Comparison of ENCODE assay signal across 1 cellular context in the genomic region with DNA sequence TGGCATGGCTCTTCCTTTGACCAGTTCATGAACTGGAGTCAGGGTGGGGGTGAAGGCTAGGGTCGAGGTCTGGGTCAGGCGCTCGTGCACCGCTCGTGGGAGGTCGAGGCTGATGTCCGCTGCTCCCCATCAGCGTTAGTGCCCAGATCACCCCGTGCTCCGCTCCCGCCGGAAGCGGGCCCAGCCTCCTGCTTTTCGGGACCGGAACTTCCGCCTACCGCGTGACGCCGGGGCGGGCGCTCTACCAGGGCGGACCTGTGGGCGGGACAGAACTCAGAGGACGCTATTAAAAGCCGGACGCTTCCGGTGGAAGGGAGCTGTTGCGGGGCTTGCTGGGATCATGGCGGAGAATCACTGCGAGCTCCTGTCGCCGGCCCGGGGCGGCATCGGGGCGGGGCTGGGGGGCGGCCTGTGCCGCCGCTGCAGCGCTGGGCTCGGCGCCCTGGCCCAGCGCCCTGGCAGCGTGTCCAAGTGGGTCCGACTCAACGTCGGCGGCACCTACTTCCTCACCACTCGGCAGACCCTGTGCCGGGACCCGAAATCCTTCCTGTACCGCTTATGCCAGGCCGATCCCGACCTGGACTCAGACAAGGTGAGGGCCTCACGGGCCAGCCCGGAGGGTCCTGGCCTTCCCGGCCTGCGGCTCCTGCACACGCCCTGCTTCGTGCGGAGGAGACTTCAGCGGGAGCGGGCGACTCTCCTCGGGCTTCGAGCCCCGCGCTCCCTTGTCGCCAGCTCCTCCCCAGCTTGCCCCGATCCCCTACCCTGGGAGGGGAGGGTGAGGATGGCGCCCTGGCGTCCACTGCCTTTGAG.
A peak's percentile ranks its signal among the peaks of the same experiment; 100 is the strongest.
TF ChIP-seq lines count a peak whose summit lies in the region.

A gene with protein sequence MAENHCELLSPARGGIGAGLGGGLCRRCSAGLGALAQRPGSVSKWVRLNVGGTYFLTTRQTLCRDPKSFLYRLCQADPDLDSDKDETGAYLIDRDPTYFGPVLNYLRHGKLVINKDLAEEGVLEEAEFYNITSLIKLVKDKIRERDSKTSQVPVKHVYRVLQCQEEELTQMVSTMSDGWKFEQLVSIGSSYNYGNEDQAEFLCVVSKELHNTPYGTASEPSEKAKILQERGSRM (plus strand): TSS at position 315 of the 813 bp plus-strand sequence. CDS start 26 bp downstream, at position 341.

TF ChIP-seq in HepG2, 621 proteins besides CTCF, POLR2A, EP300 and RAD21 (continued from another document and continues in another):
- TF ChIP-seq, protein P1, sequence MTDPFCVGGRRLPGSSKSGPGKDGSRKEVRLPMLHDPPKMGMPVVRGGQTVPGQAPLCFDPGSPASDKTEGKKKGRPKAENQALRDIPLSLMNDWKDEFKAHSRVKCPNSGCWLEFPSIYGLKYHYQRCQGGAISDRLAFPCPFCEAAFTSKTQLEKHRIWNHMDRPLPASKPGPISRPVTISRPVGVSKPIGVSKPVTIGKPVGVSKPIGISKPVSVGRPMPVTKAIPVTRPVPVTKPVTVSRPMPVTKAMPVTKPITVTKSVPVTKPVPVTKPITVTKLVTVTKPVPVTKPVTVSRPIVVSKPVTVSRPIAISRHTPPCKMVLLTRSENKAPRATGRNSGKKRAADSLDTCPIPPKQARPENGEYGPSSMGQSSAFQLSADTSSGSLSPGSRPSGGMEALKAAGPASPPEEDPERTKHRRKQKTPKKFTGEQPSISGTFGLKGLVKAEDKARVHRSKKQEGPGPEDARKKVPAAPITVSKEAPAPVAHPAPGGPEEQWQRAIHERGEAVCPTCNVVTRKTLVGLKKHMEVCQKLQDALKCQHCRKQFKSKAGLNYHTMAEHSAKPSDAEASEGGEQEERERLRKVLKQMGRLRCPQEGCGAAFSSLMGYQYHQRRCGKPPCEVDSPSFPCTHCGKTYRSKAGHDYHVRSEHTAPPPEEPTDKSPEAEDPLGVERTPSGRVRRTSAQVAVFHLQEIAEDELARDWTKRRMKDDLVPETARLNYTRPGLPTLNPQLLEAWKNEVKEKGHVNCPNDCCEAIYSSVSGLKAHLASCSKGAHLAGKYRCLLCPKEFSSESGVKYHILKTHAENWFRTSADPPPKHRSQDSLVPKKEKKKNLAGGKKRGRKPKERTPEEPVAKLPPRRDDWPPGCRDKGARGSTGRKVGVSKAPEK (CRISPR knock-in tag; IDR thresholded peaks at IDR 0.05; ENCODE audit: borderline replicate concordance), result no peak
- TF ChIP-seq, protein P2, sequence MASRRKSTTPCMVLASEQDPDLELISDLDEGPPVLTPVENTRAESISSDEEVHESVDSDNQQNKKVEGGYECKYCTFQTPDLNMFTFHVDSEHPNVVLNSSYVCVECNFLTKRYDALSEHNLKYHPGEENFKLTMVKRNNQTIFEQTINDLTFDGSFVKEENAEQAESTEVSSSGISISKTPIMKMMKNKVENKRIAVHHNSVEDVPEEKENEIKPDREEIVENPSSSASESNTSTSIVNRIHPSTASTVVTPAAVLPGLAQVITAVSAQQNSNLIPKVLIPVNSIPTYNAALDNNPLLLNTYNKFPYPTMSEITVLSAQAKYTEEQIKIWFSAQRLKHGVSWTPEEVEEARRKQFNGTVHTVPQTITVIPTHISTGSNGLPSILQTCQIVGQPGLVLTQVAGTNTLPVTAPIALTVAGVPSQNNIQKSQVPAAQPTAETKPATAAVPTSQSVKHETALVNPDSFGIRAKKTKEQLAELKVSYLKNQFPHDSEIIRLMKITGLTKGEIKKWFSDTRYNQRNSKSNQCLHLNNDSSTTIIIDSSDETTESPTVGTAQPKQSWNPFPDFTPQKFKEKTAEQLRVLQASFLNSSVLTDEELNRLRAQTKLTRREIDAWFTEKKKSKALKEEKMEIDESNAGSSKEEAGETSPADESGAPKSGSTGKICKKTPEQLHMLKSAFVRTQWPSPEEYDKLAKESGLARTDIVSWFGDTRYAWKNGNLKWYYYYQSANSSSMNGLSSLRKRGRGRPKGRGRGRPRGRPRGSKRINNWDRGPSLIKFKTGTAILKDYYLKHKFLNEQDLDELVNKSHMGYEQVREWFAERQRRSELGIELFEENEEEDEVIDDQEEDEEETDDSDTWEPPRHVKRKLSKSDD (CRISPR knock-in tag; IDR thresholded peaks at IDR 0.05; ENCODE audit: low read depth), result peak; percentile 86
- TF ChIP-seq ZNF441 (CRISPR knock-in tag; IDR thresholded peaks at IDR 0.05; ENCODE audit: borderline replicate concordance) (0 out of 2 replicates have a peak, but pooled peaks have one; percentile 34), MIER2 (CRISPR knock-in tag; IDR thresholded peaks at IDR 0.05) (peak; percentile 82; the same call in 1 of the 2 replicates), SRF (IDR thresholded peaks at IDR 0.05; ENCODE audit: low read depth, low read length) (peak; percentile 78), ZNF629 (CRISPR knock-in tag; conservative IDR thresholded peaks at IDR 0.05) (peak; percentile 59), NFIC (IDR thresholded peaks at IDR 0.05; ENCODE audit: low read length) (no peak; the same call in 1 of the 2 replicates), EHMT2 (IDR thresholded peaks at IDR 0.05; ENCODE audit: borderline replicate concordance, low read depth, low read length) (no peak; the same call in 1 of the 2 replicates), RFX5 (IDR thresholded peaks at IDR 0.05; ENCODE audit: low read depth, low read length) (no peak), AGO2 (optimal IDR thresholded peaks at IDR 0.05; ENCODE audit: low read depth, low read length) (no peak), TCF7 (IDR thresholded peaks at IDR 0.05; ENCODE audit: low read depth) (no peak), ZNF34 (CRISPR knock-in tag; IDR thresholded peaks at IDR 0.05; ENCODE audit: borderline replicate concordance) (peak; percentile 41; the same call in 1 of the 2 replicates), YEATS2 (CRISPR knock-in tag; IDR thresholded peaks at IDR 0.05; ENCODE audit: borderline replicate concordance) (peak; percentile 99), ZNF451 (CRISPR knock-in tag; IDR thresholded peaks at IDR 0.05) (peak; percentile 76; the same call in 1 of the 2 replicates), TARDBP (CRISPR knock-in tag; IDR thresholded peaks at IDR 0.05) (peak; percentile 99), ZNF549 (CRISPR knock-in tag; IDR thresholded peaks at IDR 0.05) (no peak), ZNF772 (CRISPR knock-in tag; IDR thresholded peaks at IDR 0.05) (peak; percentile 96), ZNF382 (CRISPR knock-in tag; IDR thresholded peaks at IDR 0.05; ENCODE audit: borderline replicate concordance) (no peak), ZSCAN29 (CRISPR knock-in tag; conservative IDR thresholded peaks at IDR 0.05) (peak; percentile 93), SIX1 (CRISPR knock-in tag; IDR thresholded peaks at IDR 0.05; ENCODE audit: borderline replicate concordance) (peak; percentile 34; the same call in 1 of the 2 replicates), ZNF3 (CRISPR knock-in tag; IDR thresholded peaks at IDR 0.05) (no peak), RFXANK (CRISPR knock-in tag; IDR thresholded peaks at IDR 0.05) (0 out of 2 replicates have a peak, but pooled peaks have one; percentile 74), ARNTL (CRISPR knock-in tag; IDR thresholded peaks at IDR 0.05) (peak; percentile 89)
- TF ChIP-seq, protein P3, sequence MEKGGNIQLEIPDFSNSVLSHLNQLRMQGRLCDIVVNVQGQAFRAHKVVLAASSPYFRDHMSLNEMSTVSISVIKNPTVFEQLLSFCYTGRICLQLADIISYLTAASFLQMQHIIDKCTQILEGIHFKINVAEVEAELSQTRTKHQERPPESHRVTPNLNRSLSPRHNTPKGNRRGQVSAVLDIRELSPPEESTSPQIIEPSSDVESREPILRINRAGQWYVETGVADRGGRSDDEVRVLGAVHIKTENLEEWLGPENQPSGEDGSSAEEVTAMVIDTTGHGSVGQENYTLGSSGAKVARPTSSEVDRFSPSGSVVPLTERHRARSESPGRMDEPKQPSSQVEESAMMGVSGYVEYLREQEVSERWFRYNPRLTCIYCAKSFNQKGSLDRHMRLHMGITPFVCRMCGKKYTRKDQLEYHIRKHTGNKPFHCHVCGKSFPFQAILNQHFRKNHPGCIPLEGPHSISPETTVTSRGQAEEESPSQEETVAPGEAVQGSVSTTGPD (CRISPR knock-in tag; IDR thresholded peaks at IDR 0.05), result no peak
- TF ChIP-seq, protein P4, sequence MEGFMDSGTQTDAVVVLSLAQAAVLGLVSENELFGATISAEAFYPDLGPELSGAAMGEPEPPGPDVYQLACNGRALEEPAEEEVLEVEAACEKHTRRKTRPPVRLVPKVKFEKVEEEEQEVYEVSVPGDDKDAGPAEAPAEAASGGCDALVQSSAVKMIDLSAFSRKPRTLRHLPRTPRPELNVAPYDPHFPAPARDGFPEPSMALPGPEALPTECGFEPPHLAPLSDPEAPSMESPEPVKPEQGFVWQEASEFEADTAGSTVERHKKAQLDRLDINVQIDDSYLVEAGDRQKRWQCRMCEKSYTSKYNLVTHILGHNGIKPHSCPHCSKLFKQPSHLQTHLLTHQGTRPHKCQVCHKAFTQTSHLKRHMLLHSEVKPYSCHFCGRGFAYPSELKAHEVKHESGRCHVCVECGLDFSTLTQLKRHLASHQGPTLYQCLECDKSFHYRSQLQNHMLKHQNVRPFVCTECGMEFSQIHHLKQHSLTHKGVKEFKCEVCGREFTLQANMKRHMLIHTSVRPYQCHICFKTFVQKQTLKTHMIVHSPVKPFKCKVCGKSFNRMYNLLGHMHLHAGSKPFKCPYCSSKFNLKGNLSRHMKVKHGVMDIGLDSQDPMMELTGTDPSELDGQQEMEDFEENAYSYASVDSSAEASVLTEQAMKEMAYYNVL (CRISPR knock-in tag; IDR thresholded peaks at IDR 0.05; ENCODE audit: borderline replicate concordance), result 0 out of 2 replicates have a peak, but pooled peaks have one; percentile 45
- TF ChIP-seq, protein P5, sequence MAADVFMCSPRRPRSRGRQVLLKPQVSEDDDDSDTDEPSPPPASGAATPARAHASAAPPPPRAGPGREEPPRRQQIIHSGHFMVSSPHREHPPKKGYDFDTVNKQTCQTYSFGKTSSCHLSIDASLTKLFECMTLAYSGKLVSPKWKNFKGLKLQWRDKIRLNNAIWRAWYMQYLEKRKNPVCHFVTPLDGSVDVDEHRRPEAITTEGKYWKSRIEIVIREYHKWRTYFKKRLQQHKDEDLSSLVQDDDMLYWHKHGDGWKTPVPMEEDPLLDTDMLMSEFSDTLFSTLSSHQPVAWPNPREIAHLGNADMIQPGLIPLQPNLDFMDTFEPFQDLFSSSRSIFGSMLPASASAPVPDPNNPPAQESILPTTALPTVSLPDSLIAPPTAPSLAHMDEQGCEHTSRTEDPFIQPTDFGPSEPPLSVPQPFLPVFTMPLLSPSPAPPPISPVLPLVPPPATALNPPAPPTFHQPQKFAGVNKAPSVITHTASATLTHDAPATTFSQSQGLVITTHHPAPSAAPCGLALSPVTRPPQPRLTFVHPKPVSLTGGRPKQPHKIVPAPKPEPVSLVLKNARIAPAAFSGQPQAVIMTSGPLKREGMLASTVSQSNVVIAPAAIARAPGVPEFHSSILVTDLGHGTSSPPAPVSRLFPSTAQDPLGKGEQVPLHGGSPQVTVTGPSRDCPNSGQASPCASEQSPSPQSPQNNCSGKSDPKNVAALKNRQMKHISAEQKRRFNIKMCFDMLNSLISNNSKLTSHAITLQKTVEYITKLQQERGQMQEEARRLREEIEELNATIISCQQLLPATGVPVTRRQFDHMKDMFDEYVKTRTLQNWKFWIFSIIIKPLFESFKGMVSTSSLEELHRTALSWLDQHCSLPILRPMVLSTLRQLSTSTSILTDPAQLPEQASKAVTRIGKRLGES (CRISPR knock-in tag; IDR thresholded peaks at IDR 0.05; ENCODE audit: borderline replicate concordance), result peak; percentile 64; the same call in 1 of the 2 replicates
- TF ChIP-seq, protein P6, sequence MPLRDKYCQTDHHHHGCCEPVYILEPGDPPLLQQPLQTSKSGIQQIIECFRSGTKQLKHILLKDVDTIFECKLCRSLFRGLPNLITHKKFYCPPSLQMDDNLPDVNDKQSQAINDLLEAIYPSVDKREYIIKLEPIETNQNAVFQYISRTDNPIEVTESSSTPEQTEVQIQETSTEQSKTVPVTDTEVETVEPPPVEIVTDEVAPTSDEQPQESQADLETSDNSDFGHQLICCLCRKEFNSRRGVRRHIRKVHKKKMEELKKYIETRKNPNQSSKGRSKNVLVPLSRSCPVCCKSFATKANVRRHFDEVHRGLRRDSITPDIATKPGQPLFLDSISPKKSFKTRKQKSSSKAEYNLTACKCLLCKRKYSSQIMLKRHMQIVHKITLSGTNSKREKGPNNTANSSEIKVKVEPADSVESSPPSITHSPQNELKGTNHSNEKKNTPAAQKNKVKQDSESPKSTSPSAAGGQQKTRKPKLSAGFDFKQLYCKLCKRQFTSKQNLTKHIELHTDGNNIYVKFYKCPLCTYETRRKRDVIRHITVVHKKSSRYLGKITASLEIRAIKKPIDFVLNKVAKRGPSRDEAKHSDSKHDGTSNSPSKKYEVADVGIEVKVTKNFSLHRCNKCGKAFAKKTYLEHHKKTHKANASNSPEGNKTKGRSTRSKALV (CRISPR knock-in tag; IDR thresholded peaks at IDR 0.05), result peak; percentile 11; the same call in 1 of the 2 replicates
- TF ChIP-seq, protein P7, sequence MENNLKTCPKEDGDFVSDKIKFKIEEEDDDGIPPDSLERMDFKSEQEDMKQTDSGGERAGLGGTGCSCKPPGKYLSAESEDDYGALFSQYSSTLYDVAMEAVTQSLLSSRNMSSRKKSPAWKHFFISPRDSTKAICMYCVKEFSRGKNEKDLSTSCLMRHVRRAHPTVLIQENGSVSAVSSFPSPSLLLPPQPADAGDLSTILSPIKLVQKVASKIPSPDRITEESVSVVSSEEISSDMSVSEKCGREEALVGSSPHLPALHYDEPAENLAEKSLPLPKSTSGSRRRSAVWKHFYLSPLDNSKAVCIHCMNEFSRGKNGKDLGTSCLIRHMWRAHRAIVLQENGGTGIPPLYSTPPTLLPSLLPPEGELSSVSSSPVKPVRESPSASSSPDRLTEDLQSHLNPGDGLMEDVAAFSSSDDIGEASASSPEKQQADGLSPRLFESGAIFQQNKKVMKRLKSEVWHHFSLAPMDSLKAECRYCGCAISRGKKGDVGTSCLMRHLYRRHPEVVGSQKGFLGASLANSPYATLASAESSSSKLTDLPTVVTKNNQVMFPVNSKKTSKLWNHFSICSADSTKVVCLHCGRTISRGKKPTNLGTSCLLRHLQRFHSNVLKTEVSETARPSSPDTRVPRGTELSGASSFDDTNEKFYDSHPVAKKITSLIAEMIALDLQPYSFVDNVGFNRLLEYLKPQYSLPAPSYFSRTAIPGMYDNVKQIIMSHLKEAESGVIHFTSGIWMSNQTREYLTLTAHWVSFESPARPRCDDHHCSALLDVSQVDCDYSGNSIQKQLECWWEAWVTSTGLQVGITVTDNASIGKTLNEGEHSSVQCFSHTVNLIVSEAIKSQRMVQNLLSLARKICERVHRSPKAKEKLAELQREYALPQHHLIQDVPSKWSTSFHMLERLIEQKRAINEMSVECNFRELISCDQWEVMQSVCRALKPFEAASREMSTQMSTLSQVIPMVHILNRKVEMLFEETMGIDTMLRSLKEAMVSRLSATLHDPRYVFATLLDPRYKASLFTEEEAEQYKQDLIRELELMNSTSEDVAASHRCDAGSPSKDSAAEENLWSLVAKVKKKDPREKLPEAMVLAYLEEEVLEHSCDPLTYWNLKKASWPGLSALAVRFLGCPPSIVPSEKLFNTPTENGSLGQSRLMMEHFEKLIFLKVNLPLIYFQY (CRISPR knock-in tag; IDR thresholded peaks at IDR 0.05; ENCODE audit: borderline replicate concordance), result peak; percentile 98
- TF ChIP-seq, protein P8, sequence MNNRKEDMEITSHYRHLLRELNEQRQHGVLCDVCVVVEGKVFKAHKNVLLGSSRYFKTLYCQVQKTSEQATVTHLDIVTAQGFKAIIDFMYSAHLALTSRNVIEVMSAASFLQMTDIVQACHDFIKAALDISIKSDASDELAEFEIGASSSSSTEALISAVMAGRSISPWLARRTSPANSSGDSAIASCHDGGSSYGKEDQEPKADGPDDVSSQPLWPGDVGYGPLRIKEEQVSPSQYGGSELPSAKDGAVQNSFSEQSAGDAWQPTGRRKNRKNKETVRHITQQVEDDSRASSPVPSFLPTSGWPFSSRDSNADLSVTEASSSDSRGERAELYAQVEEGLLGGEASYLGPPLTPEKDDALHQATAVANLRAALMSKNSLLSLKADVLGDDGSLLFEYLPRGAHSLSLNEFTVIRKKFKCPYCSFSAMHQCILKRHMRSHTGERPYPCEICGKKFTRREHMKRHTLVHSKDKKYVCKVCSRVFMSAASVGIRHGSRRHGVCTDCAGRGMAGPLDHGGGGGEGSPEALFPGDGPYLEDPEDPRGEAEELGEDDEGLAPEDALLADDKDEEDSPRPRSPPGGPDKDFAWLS (CRISPR knock-in tag; IDR thresholded peaks at IDR 0.05; ENCODE audit: borderline replicate concordance), result no peak
